In the genomic region with DNA sequence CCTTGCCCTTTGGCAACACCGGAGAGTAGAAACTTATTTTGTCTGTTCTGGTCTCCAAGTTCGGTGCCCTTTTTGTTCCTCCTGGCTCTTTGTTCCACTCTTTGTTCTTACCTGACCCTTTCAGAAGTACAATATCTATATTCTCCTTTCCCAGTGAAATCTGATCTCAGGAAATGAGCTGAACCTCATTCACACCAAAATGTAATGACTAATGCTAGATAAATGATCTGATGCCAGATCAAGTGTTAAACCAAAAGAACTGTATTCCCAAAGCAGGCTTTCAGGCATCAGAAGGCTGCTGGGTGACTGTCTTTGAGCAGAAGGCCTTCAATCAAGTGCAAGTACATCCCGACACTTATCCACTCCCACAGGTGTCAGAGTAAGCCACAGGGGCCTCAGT, we compare ENCODE assay signal across 23 cellular contexts.
A peak's percentile ranks its signal among the peaks of the same experiment; 100 is the strongest.
DNase-seq lines count a peak whose midpoint lies in the region; ATAC-seq, FAIRE-seq and TF ChIP-seq lines count a peak whose summit lies in the region.
"Had no signal": no experiment of that assay in that cellular context is flagged by ENCODE, and none has a peak within 500 bp of the region (broad histone marks: within the 10 kb centered on the region; RNA-seq: fewer than 3 reads in every experiment).

No MANE protein-coding gene starts in this region.

- no peaks in the 10 kb centered on the region for H3K27me3 Mint-ChIP-seq in chondrocyte (ENCODE audit: low read depth)

- CTCF ChIA-PET in PC-3 (lab: Charles Lee): no interaction called here

- no peak overlapping the region for H3K9ac ChIP-seq in PC-3 (ENCODE audit: low read length)

- no peak overlapping the region for H3K27ac ChIP-seq in PC-3 (ENCODE audit: low read length)
- H3K27ac ChIP-seq: SK-N-MC, upper lobe of right lung had no signal

- H3K36me3 Mint-ChIP-seq in chondrocyte (ENCODE audit: low read depth): no peaks in the 10 kb centered on the region

- peaks cover 8% of the 10 kb centered on the region for H3K4me1 ChIP-seq in PC-3 (ENCODE audit: insufficient read depth, low read length)
- H3K4me1 ChIP-seq: Caco-2, upper lobe of right lung had no signal

- no peaks in the 10 kb centered on the region for H3K79me2 ChIP-seq in PC-3 (ENCODE audit: low read length)

- no TSS peak for BruUV-seq in PC-3 (replicated peaks; lab: Mats Ljungman, UMichigan)

- H3K9me3 ChIP-seq in PC-3 (ENCODE audit: low read length): no peaks in the 10 kb centered on the region
- H3K9me3 ChIP-seq: Caco-2, upper lobe of right lung had no signal

- H3K27ac Mint-ChIP-seq in chondrocyte (ENCODE audit: unreplicated experiment): peak overlapping the region; percentile 2
- H3K27ac Mint-ChIP-seq: effector memory CD8-positive, alpha-beta T cell had no signal

- no peaks in the 10 kb centered on the region for H4K20me1 ChIP-seq in PC-3 (ENCODE audit: low read length)

- intact Hi-C loops in PC-3 (cut with micrococcal nuclease): no loop called here
- intact Hi-C loops in left cardiac atrium (cut with DNase I): no loop called here

- peak; percentile 41 for DNase-seq in GM03348 (ENCODE audit: low spot score)
- DNase-seq in PC-3: peak; percentile 34
- no peak for DNase-seq in chondrocyte (ENCODE audit: low spot score)
- DNase-seq in myocyte (ENCODE audit: low read depth): peak; percentile 35
- no peak for DNase-seq in COLO668 (lab: John Stamatoyannopoulos, UW; ENCODE audit: unreplicated experiment)
- DNase-seq in GM12891 (ENCODE audit: insufficient read length, low spot score): no peak
- DNase-seq in left cardiac atrium: no peak
- DNase-seq: activated CD4-positive, CD25-positive, alpha-beta regulatory T cell; activated CD8-positive, alpha-beta memory T cell treated with anti-CD3 and anti-CD28 coated beads for 24 hours; activated naive CD4-positive, alpha-beta T cell treated with Interleukin-2 at 50 U/mL for 16 hours; activated T-cell treated with anti-CD3 and anti-CD28 coated beads, Interleukin-2, amount 50 U/mL, for 4 hours; amniotic stem cell; Caco-2; cerebellar nuclear complex; effector memory CD8-positive, alpha-beta T cell; MM.1S; NCI-H1436 treated with DMSO at 0.1 percent for 48 hours; NCI-H774; occipital lobe; upper lobe of right lung had no signal

- POLR2A ChIA-PET in PC-3 (lab: Charles Lee; ENCODE audit: unreplicated experiment): no interaction called here

- H3K9me3 Mint-ChIP-seq in chondrocyte (ENCODE audit: low read depth): no peaks in the 10 kb centered on the region
- H3K9me3 Mint-ChIP-seq: activated T-cell treated with anti-CD3 and anti-CD28 coated beads, Interleukin-2, amount 50 U/mL, for 4 hours; effector memory CD8-positive, alpha-beta T cell had no signal

- H3K4me3 ChIP-seq in PC-3 (ENCODE audit: low read length): no peak overlapping the region
- H3K4me3 ChIP-seq: lung, SK-N-MC, upper lobe of right lung had no signal

- TF ChIP-seq POLR2A in GM12891 (IDR thresholded peaks at IDR 0.05; ENCODE audit: low read depth, low read length): no peak

- H3K4me2 ChIP-seq in PC-3 (ENCODE audit: low read length): no peak overlapping the region

- no peaks in the 10 kb centered on the region for H3K27me3 ChIP-seq in PC-3 (ENCODE audit: low read length)
- H3K27me3 ChIP-seq: upper lobe of right lung had no signal

- no peak overlapping the region for H2AFZ ChIP-seq in PC-3 (ENCODE audit: low read length)

- no peak overlapping the region for H3K4me3 Mint-ChIP-seq in chondrocyte (ENCODE audit: unreplicated experiment)
- H3K4me3 Mint-ChIP-seq: activated T-cell treated with anti-CD3 and anti-CD28 coated beads, Interleukin-2, amount 50 U/mL, for 4 hours; effector memory CD8-positive, alpha-beta T cell had no signal

- no peak for FAIRE-seq in GM12891 (lab: Jason Lieb, UNC)

- H3K36me3 ChIP-seq in PC-3 (ENCODE audit: low read depth, low read length): no peaks in the 10 kb centered on the region
- H3K36me3 ChIP-seq: upper lobe of right lung had no signal

- TF ChIP-seq CTCF in PC-3 (conservative IDR thresholded peaks at IDR 0.05; ENCODE audit: low read depth, low read length) (no peak), chondrocyte (IDR thresholded peaks at IDR 0.05) (no peak)

- peak; percentile 60 for ATAC-seq in PC-3
- no peak for ATAC-seq in left cardiac atrium
- ATAC-seq: activated T-cell treated with anti-CD3 and anti-CD28 coated beads, Interleukin-2, amount 50 U/mL, for 4 hours; effector memory CD8-positive, alpha-beta T cell; Panc1; upper lobe of right lung had no signal

- H3K4me1 Mint-ChIP-seq in chondrocyte (ENCODE audit: low read depth): peaks cover 11% of the 10 kb centered on the region

- no peaks in the 10 kb centered on the region for H3F3A ChIP-seq in PC-3 (ENCODE audit: low read length, unreplicated experiment)

- no peaks in the 10 kb centered on the region for H3K9me2 ChIP-seq in PC-3 (replicated peaks; ENCODE audit: low read length)

TF ChIP-seq in GM12891, 5 proteins besides CTCF, POLR2A, EP300 and RAD21:
- TF ChIP-seq TAF1 (IDR thresholded peaks at IDR 0.05; ENCODE audit: low read depth, low read length): no peak
- no peak for TF ChIP-seq POU2F2 (IDR thresholded peaks at IDR 0.05; ENCODE audit: low read depth, low read length)
- no peak for TF ChIP-seq POLR2AphosphoS5 (IDR thresholded peaks at IDR 0.05; ENCODE audit: low read depth, low read length)
- TF ChIP-seq SPI1 (IDR thresholded peaks at IDR 0.05; ENCODE audit: low read depth, low read length): no peak
- no peak for TF ChIP-seq PAX5 (IDR thresholded peaks at IDR 0.05; ENCODE audit: insufficient read depth, low read length, severe bottlenecking)

Comparison
In these comparisons a context has a peak if more than half of its experiments do, and no peak if none do; other contexts are left out.
1. DNase-seq: peak in GM03348 (single experiment), PC-3 (single experiment) and myocyte (single experiment); none in chondrocyte (single experiment), COLO668 (single experiment), GM12891 (single experiment) and left cardiac atrium (single experiment).